Comparison of ENCODE assay signal across 9 cellular contexts in the genomic region with DNA sequence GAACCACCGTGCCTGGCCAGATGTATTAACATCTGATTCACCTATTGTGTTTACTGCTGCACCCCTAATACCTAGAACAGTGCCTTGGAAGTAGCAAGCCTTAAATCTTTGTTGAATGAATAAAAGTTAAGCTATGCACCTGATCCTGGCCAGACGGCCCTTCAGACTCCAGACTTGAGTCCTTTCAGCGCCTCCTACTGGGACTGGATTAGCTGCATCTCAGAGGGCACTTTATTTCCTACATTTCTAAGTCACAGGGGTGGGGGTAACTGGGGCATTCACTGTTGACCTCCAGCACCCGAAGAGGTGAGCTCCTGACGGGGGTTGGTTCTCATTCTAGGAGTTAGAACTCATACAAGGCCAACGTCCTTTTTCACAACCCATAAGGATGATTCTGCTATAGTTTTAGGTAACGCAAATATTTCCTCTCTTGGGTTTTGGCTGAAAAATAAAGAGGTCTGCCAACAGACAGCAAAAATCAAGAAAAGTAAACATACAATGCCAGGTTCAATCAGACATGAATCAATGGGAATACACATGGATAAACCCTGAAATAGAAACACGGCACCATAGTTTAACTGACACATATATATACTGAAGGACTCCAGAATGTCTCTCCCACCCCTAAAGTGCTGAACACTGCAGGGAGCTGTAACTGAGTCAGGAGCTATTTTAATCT. TPM values are rescaled to one million over a fixed set of nuclear protein-coding genes. Genes with fewer than 3 reads are reported as not detected.
A peak's percentile ranks its signal among the peaks of the same experiment; 100 is the strongest.
DNase-seq lines count a peak whose midpoint lies in the region; ATAC-seq and TF ChIP-seq lines count a peak whose summit lies in the region.
"Had no signal": no experiment of that assay in that cellular context is flagged by ENCODE, and none has a peak within 500 bp of the region (broad histone marks: within the 10 kb centered on the region; RNA-seq: fewer than 3 reads in every experiment).

No MANE protein-coding gene starts in this region.

- H3K79me2 ChIP-seq in osteoblast (ENCODE audit: insufficient read depth, low read length) = no peaks in the 10 kb centered on the region

- TF ChIP-seq CTCF in NB4 (IDR thresholded peaks at IDR 0.05; ENCODE audit: low read depth, low read length) = peak; percentile 51
- TF ChIP-seq CTCF in epithelial cell of proximal tubule (conservative IDR thresholded peaks at IDR 0.05; ENCODE audit: low read depth, low read length) = peak; percentile 72
- TF ChIP-seq CTCF in osteoblast (IDR thresholded peaks at IDR 0.05; ENCODE audit: extremely low read depth, low read depth, low read length) = peak; percentile 62

- intact Hi-C loops in Right ventricle myocardium inferior (cut with DNase I) = loop anchor here (5.0 kb wide), 1 partner anchor 127 kb away; no protein-coding TSS in a partner anchor

- no peak overlapping the region for H3K27ac ChIP-seq in osteoblast (ENCODE audit: low read depth, low read length)

- no peaks in the 10 kb centered on the region for H4K20me1 ChIP-seq in osteoblast (ENCODE audit: insufficient read depth, low read length)

- H3K4me1 ChIP-seq in osteoblast (ENCODE audit: insufficient read depth, low read length) = peaks cover 12% of the 10 kb centered on the region

- TF ChIP-seq POLR2A in NB4 (IDR thresholded peaks at IDR 0.05; ENCODE audit: extremely low read depth, insufficient read length) = no peak

- H3K27me3 ChIP-seq in osteoblast (ENCODE audit: insufficient read depth, low read length) = no peaks in the 10 kb centered on the region

- ATAC-seq in GM19452 (IDR thresholded peaks at IDR 0.05; ENCODE audit: unreplicated experiment) = no peak
- ATAC-seq in Right ventricle myocardium inferior = no peak

- no peak overlapping the region for H2AFZ ChIP-seq in osteoblast (ENCODE audit: low read length)

- DNase-seq in GDM1 (lab: John Stamatoyannopoulos, UW) (peak; percentile 17), NB4 (ENCODE audit: low read depth) (peak; percentile 69), epithelial cell of proximal tubule (ENCODE audit: low read depth) (no peak), osteoblast (ENCODE audit: insufficient read length, low spot score, missing footprints) (peak; percentile 70), SHP77 (lab: John Stamatoyannopoulos, UW) (no peak), Right ventricle myocardium inferior (ENCODE audit: missing footprints) (no peak)
- no peak for DNase-seq in central memory CD4-positive, alpha-beta T cell
- DNase-seq: activated CD4-positive, alpha-beta T cell treated with anti-CD3 and anti-CD28 coated beads for 1 hour had no signal

- H3K4me2 ChIP-seq in osteoblast (ENCODE audit: insufficient read depth, low read length) = no peak overlapping the region

- peaks cover 35% of the 10 kb centered on the region for H3K36me3 ChIP-seq in osteoblast (ENCODE audit: insufficient read depth, low read length)

- H3K4me3 ChIP-seq in NB4 (ENCODE audit: low read depth, low read length) = no peak overlapping the region
- no peak overlapping the region for H3K4me3 ChIP-seq in epithelial cell of proximal tubule (ENCODE audit: low read depth, low read length)
- H3K4me3 ChIP-seq in osteoblast (ENCODE audit: insufficient read depth, low read length) = no peak overlapping the region

- no peaks in the 10 kb centered on the region for H3K9me3 ChIP-seq in osteoblast (ENCODE audit: low read depth, low read length)

RNA-seq across cellular contexts. Expression of a gene that starts 48.0 kb away (rescaled TPM):
- total RNA-seq in epithelial cell of proximal tubule = 23.4 and 25.8 TPM in 2 replicates
- 51.4 and 51.6 TPM in 2 replicates for total RNA-seq in osteoblast
- total RNA-seq in Right ventricle myocardium inferior = 8.9 TPM

RNA-seq across cellular contexts. Expression of a gene that starts 54.8 kb away (rescaled TPM):
- total RNA-seq in epithelial cell of proximal tubule (14.0 and 20.4 TPM in 2 replicates), osteoblast (11.9 and 16.2 TPM in 2 replicates), Right ventricle myocardium inferior (8.2 TPM)

RNA-seq across cellular contexts. Expression of a gene that starts 59.1 kb away (rescaled TPM):
- total RNA-seq in epithelial cell of proximal tubule (2,369 and 4,093 TPM in 2 replicates), osteoblast (1,685 and 1,757 TPM in 2 replicates), Right ventricle myocardium inferior (880 TPM)

Comparison
In these comparisons a context has a peak if more than half of its experiments do, and no peak if none do; other contexts are left out.
1. DNase-seq: peak in GDM1 (single experiment), NB4 (single experiment) and osteoblast (single experiment); none in epithelial cell of proximal tubule (single experiment), central memory CD4-positive, alpha-beta T cell (single experiment), SHP77 (0 of 2) and Right ventricle myocardium inferior (single experiment).
2. Peak in every context shown above with its lines, with median percentiles within 50 percentile points of each other: CTCF ChIP-seq.